Comparison of ENCODE assay signal across 13 cellular contexts in the genomic region with DNA sequence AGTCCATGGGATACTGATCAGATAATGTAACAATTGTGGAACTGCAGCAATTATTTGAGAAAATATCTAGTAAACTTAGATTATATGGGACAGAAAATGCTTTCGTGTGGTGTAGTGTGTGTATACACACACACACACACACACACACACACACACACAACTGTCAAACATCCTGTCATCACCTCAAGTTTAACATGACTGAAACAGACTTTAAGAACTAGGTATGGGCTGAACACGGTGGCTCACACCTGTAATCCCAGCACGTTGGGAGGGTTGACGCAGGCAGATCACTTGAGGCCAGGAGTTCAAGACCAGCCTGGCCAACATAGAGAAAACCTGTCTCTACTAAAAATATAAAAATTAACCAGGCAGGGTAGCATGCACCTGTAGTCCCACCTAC. TPM values are rescaled to one million over a fixed set of nuclear protein-coding genes. Genes with fewer than 3 reads are reported as not detected.
DNase-seq lines count a peak whose midpoint lies in the region; ATAC-seq and TF ChIP-seq lines count a peak whose summit lies in the region.
"Had no signal": no experiment of that assay in that cellular context is flagged by ENCODE, and none has a peak within 500 bp of the region (broad histone marks: within the 10 kb centered on the region; RNA-seq: fewer than 3 reads in every experiment).

No MANE protein-coding gene starts in this region.

- peaks cover 5% of the 10 kb centered on the region for H3K27me3 Mint-ChIP-seq in CD4-positive, CD25-positive, alpha-beta regulatory T cell
- H3K27me3 Mint-ChIP-seq in naive thymus-derived CD4-positive, alpha-beta T cell: no peaks in the 10 kb centered on the region

- intact Hi-C loops in naive thymus-derived CD4-positive, alpha-beta T cell (cut with micrococcal nuclease): loop anchor here (1.0 to 5.0 kb wide), 13 partner anchors 12 to 579 kb away; partner anchors contain the start of genes TEFM (in 1 of the 2) and UTP6 (in 1 of the 2)

- no peaks in the 10 kb centered on the region for H3K27me3 ChIP-seq in CD4-positive, CD25-positive, alpha-beta regulatory T cell (ENCODE audit: control insufficient read depth, insufficient read depth, low read length)
- H3K27me3 ChIP-seq in naive thymus-derived CD4-positive, alpha-beta T cell (ENCODE audit: control insufficient read depth in 2 of 2, insufficient read depth in 2 of 2, low read length in 2 of 2): no peaks in the 10 kb centered on the region

- POLR2A ChIA-PET in naive thymus-derived CD4-positive, alpha-beta T cell (lab: Charles Lee): interaction anchor here (0.6 to 4.8 kb wide), 7 partner anchors 9 to 313 kb away, joined by 3 to 73 read pairs (median 4); partner anchors contain the start of gene EVI2B

- H3K4me1 Mint-ChIP-seq in CD4-positive, CD25-positive, alpha-beta regulatory T cell: peaks cover 16 to 34% (median 25%) of the 10 kb centered on the region in 4 donors
- peaks cover 23 to 37% (median 29%) of the 10 kb centered on the region in 7 donors for H3K4me1 Mint-ChIP-seq in naive thymus-derived CD4-positive, alpha-beta T cell

- H3K36me3 Mint-ChIP-seq in CD4-positive, CD25-positive, alpha-beta regulatory T cell: peaks cover 20% of the 10 kb centered on the region
- peaks cover 8 to 12% of the 10 kb centered on the region in 2 donors for H3K36me3 Mint-ChIP-seq in activated naive CD4-positive, alpha-beta T cell treated with anti-CD3 and anti-CD28 coated beads, Interleukin-2, amount 50 U/mL, for 72 hours
- peaks cover 7 to 27% (median 18%) of the 10 kb centered on the region in 5 donors for H3K36me3 Mint-ChIP-seq in naive thymus-derived CD4-positive, alpha-beta T cell

- no peak for TF ChIP-seq CTCF in coronary artery (IDR thresholded peaks at IDR 0.05)

- H3K4me1 ChIP-seq in CD4-positive, CD25-positive, alpha-beta regulatory T cell (ENCODE audit: control insufficient read depth, insufficient read depth, low read length, poor library complexity, severe bottlenecking): peaks cover 39% of the 10 kb centered on the region
- H3K4me1 ChIP-seq in naive thymus-derived CD4-positive, alpha-beta T cell (ENCODE audit: control insufficient read depth in 2 of 2, insufficient read depth in 2 of 2, low read length in 2 of 2): peaks cover 7 to 23% of the 10 kb centered on the region in 2 donors

- peak in 1 of 3 donors; percentile 77 for DNase-seq in CD4-positive, CD25-positive, alpha-beta regulatory T cell
- no peak for DNase-seq in activated naive CD4-positive, alpha-beta T cell treated with anti-CD3 and anti-CD28 coated beads, Interleukin-2, amount 50 U/mL, for 72 hours (ENCODE audit: low spot score in 2 of 2)
- peak in 1 of 9 donors; percentile 53 for DNase-seq in naive thymus-derived CD4-positive, alpha-beta T cell
- DNase-seq in AG08396 (ENCODE audit: low spot score) (no peak), NCI-H1694 treated with DMSO at 0.1 percent for 48 hours (lab: John Stamatoyannopoulos, UW) (no peak), DMS153 (lab: John Stamatoyannopoulos, UW) (no peak), coronary artery (ENCODE audit: low spot score) (no peak)

- peaks cover 0 to 1% (median 0%) of the 10 kb centered on the region in 7 donors for H3K9me3 Mint-ChIP-seq in CD4-positive, CD25-positive, alpha-beta regulatory T cell
- no peaks in the 10 kb centered on the region for H3K9me3 Mint-ChIP-seq in activated naive CD4-positive, alpha-beta T cell treated with anti-CD3 and anti-CD28 coated beads, Interleukin-2, amount 50 U/mL, for 72 hours
- no peaks in the 10 kb centered on the region for H3K9me3 Mint-ChIP-seq in naive thymus-derived CD4-positive, alpha-beta T cell

- no peaks in the 10 kb centered on the region for H3K9me3 ChIP-seq in CD4-positive, CD25-positive, alpha-beta regulatory T cell (ENCODE audit: control insufficient read depth in 2 of 2, low read length in 2 of 2)
- no peaks in the 10 kb centered on the region for H3K9me3 ChIP-seq in KOPT-K1 (ENCODE audit: insufficient read depth, low read length, poor library complexity, severe bottlenecking)
- H3K9me3 ChIP-seq in naive thymus-derived CD4-positive, alpha-beta T cell (ENCODE audit: control insufficient read depth in 2 of 3, low read length in 3 of 3): no peaks in the 10 kb centered on the region

- peak overlapping the region; percentile 91 to 96 (median 92) for H3K27ac Mint-ChIP-seq in CD4-positive, CD25-positive, alpha-beta regulatory T cell
- H3K27ac Mint-ChIP-seq in activated naive CD4-positive, alpha-beta T cell treated with anti-CD3 and anti-CD28 coated beads, Interleukin-2, amount 50 U/mL, for 72 hours: peak overlapping the region; percentile 94 to 97
- peak overlapping the region; percentile 88 to 98 (median 94) for H3K27ac Mint-ChIP-seq in naive thymus-derived CD4-positive, alpha-beta T cell

- peak; percentile 41 to 58 for ATAC-seq in CD4-positive, CD25-positive, alpha-beta regulatory T cell (ENCODE audit: low read depth in 2 of 2)
- peak in 1 of 2 donors; percentile 12 for ATAC-seq in activated naive CD4-positive, alpha-beta T cell treated with anti-CD3 and anti-CD28 coated beads, Interleukin-2, amount 50 U/mL, for 72 hours
- ATAC-seq in naive thymus-derived CD4-positive, alpha-beta T cell: peak; percentile 28

- peak overlapping the region; percentile 99 for H3K4me3 ChIP-seq in CD4-positive, CD25-positive, alpha-beta regulatory T cell (ENCODE audit: low read depth, low read length)
- H3K4me3 ChIP-seq in naive thymus-derived CD4-positive, alpha-beta T cell (ENCODE audit: low read length): peak overlapping the region; percentile 66
- H3K4me3 ChIP-seq in coronary artery: no peak overlapping the region
- H3K4me3 ChIP-seq: lung had no signal

- CTCF ChIA-PET in naive thymus-derived CD4-positive, alpha-beta T cell (lab: Charles Lee): interaction anchor here (0.6 to 1.0 kb wide), 4 partner anchors 9 to 18 kb away, joined by 3 to 4 read pairs (median 3); no protein-coding TSS in a partner anchor

- peaks cover 10% of the 10 kb centered on the region for H3K36me3 ChIP-seq in CD4-positive, CD25-positive, alpha-beta regulatory T cell (ENCODE audit: control insufficient read depth, insufficient read depth, low read length)
- H3K36me3 ChIP-seq in KOPT-K1 (ENCODE audit: insufficient read depth, low read length): peaks cover 8% of the 10 kb centered on the region; the same call in 1 of the 2 replicates
- H3K36me3 ChIP-seq in naive thymus-derived CD4-positive, alpha-beta T cell (ENCODE audit: control insufficient read depth in 2 of 3, insufficient read depth in 3 of 3, low read length in 3 of 3): no peaks in the 10 kb centered on the region

- H3K4me3 Mint-ChIP-seq in CD4-positive, CD25-positive, alpha-beta regulatory T cell: peak overlapping the region; percentile 88 to 95 (median 92)
- H3K4me3 Mint-ChIP-seq in naive thymus-derived CD4-positive, alpha-beta T cell: peak overlapping the region; percentile 78 to 96 (median 89)

- H3K27ac ChIP-seq in CD4-positive, CD25-positive, alpha-beta regulatory T cell (ENCODE audit: insufficient read depth, low read length, poor library complexity, severe bottlenecking): peak overlapping the region; percentile 92
- H3K27ac ChIP-seq in KOPT-K1 (ENCODE audit: low read depth, low read length, poor library complexity, severe bottlenecking): peak overlapping the region; percentile 86
- H3K27ac ChIP-seq in naive thymus-derived CD4-positive, alpha-beta T cell (ENCODE audit: low read depth, low read length): peak overlapping the region; percentile 90
- H3K27ac ChIP-seq in coronary artery: no peak overlapping the region
- H3K27ac ChIP-seq: VCaP had no signal

RNA-seq across cellular contexts. Expression of gene EVI2A, which starts 0.5 kb away (rescaled TPM):
- total RNA-seq in CD4-positive, CD25-positive, alpha-beta regulatory T cell: 77.4 TPM
- 100 to 1,000 TPM in 1 of 4 donors, 10 to 100 TPM in 3; 47.5 to 111 (median 64.7) TPM for polyA plus RNA-seq in CD4-positive, CD25-positive, alpha-beta regulatory T cell
- 10 to 100 TPM; 16.3 to 22.0 TPM for total RNA-seq in activated naive CD4-positive, alpha-beta T cell treated with anti-CD3 and anti-CD28 coated beads, Interleukin-2, amount 50 U/mL, for 72 hours
- 100 to 1,000 TPM in 2 of 5 experiments, 10 to 100 TPM in 3; 40.9 to 134 (median 60.2) TPM for total RNA-seq in naive thymus-derived CD4-positive, alpha-beta T cell
- polyA plus RNA-seq in naive thymus-derived CD4-positive, alpha-beta T cell: 10 to 100 TPM; 61.1 to 68.3 TPM
- total RNA-seq: NCI-H460 had no signal

RNA-seq across cellular contexts. Expression of gene EVI2B, which starts 8.1 kb away (rescaled TPM):
- total RNA-seq in CD4-positive, CD25-positive, alpha-beta regulatory T cell: 132 TPM
- polyA plus RNA-seq in CD4-positive, CD25-positive, alpha-beta regulatory T cell: 100 to 1,000 TPM in 3 of 4 donors, 10 to 100 TPM in 1; 83.8 to 106 (median 102) TPM
- 10 to 100 TPM in 1 of 2 donors, 1 to 10 TPM in 1; 7.4 to 16.1 TPM for total RNA-seq in activated naive CD4-positive, alpha-beta T cell treated with anti-CD3 and anti-CD28 coated beads, Interleukin-2, amount 50 U/mL, for 72 hours
- 100 to 1,000 TPM in 3 of 5 experiments, 10 to 100 TPM in 2; 57.8 to 154 (median 134) TPM for total RNA-seq in naive thymus-derived CD4-positive, alpha-beta T cell
- 10 to 100 TPM; 80.4 to 84.4 TPM for polyA plus RNA-seq in naive thymus-derived CD4-positive, alpha-beta T cell
- total RNA-seq: renal cortical epithelial cell had no signal

RNA-seq across cellular contexts. Expression of gene OMG, which starts 24.9 kb away (rescaled TPM):
- total RNA-seq in CD4-positive, CD25-positive, alpha-beta regulatory T cell: 1.3 TPM
- polyA plus RNA-seq in CD4-positive, CD25-positive, alpha-beta regulatory T cell: under 1 TPM in 2 of 4 donors, not detected in 2; 0.15 to 0.33 TPM
- under 1 TPM in 1 of 2 donors, not detected in 1; 0.12 TPM for total RNA-seq in activated naive CD4-positive, alpha-beta T cell treated with anti-CD3 and anti-CD28 coated beads, Interleukin-2, amount 50 U/mL, for 72 hours
- total RNA-seq in naive thymus-derived CD4-positive, alpha-beta T cell: 1 to 10 TPM in 1 of 5 experiments, under 1 TPM in 4; 0.41 to 1.0 (median 0.81) TPM
- polyA plus RNA-seq in naive thymus-derived CD4-positive, alpha-beta T cell: not detected
- total RNA-seq: endothelial cell of umbilical vein, NCI-H460 had no signal

Comparison
In these comparisons a context has a peak if more than half of its experiments do, and no peak if none do; other contexts are left out.
1. H3K27ac ChIP-seq: peak in CD4-positive, CD25-positive, alpha-beta regulatory T cell (single experiment), KOPT-K1 (single experiment) and naive thymus-derived CD4-positive, alpha-beta T cell (single experiment); none in coronary artery (0 of 2).
2. Peak in every context shown above with its lines, with median percentiles within 50 percentile points of each other: H3K27ac Mint-ChIP-seq.